Comparison of ENCODE assay signal across 8 cellular contexts in the genomic region with DNA sequence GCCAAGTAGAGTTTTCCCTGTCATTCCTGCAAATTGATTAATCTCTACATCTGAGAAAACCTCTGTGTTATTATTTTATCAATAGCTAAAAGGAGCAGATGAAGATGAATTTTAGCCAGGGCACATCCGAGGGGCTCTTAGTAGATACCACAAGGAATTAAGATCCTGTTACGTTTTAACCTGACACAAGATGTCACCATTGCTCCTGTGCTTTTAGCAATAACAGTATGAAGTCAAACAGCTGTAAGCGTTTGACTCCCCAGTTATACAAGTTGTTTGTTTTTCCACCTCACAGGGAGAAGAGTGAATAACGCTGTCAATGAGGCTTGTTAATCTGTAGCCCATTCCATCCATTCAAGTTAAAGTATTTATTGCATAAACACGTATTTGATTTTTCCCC.
DNase-seq lines count a peak whose midpoint lies in the region; ATAC-seq and TF ChIP-seq lines count a peak whose summit lies in the region.
"Had no signal": no experiment of that assay in that cellular context is flagged by ENCODE, and none has a peak within 500 bp of the region (broad histone marks: within the 10 kb centered on the region; RNA-seq: fewer than 3 reads in every experiment).

No MANE protein-coding gene starts in this region.

- WGBS in adrenal gland, 4 donors, result 24 to 47% (median 36%) methylated on average over 2 to 5 of the region's 5 CpGs

- H3K27ac ChIP-seq in adrenal gland, result no peak overlapping the region
- H3K27ac ChIP-seq: neutrophil had no signal

- DNase-seq in GM06990 (ENCODE audit: extremely low read depth, insufficient read length), result peak; percentile 24
- DNase-seq in adipocyte (ENCODE audit: low read depth), result peak; percentile 51
- DNase-seq in mucosa of descending colon, result no peak
- DNase-seq in adrenal gland, result no peak
- DNase-seq in HuH-7 (ENCODE audit: low spot score), result no peak

- H3K9me3 ChIP-seq in adipocyte (ENCODE audit: control insufficient read depth, low read length) (no peaks in the 10 kb centered on the region), mucosa of descending colon (no peaks in the 10 kb centered on the region), adrenal gland (replicated peaks in 1 of 3) (no peaks in the 10 kb centered on the region)
- H3K9me3 ChIP-seq: neutrophil had no signal

- no peak overlapping the region for H3K4me3 ChIP-seq in GM06990 (replicated peaks; ENCODE audit: low read depth, low read length)
- H3K4me3 ChIP-seq in adipocyte (ENCODE audit: low read length), result no peak overlapping the region
- H3K4me3 ChIP-seq in mucosa of descending colon, result no peak overlapping the region
- no peak overlapping the region for H3K4me3 ChIP-seq in adrenal gland

- intact Hi-C loops in mucosa of descending colon (cut with DNase I, micrococcal nuclease) (no loop called here), adrenal gland (cut with DNase I) (no loop called here)

- no peaks in the 10 kb centered on the region for H3K4me1 ChIP-seq in adipocyte (ENCODE audit: control insufficient read depth, insufficient read depth, low read length)
- no peaks in the 10 kb centered on the region for H3K4me1 ChIP-seq in mucosa of descending colon (ENCODE audit: low read depth)
- no peaks in the 10 kb centered on the region for H3K4me1 ChIP-seq in adrenal gland (replicated peaks in 1 of 2)

- peak; percentile 27 for ATAC-seq in mucosa of descending colon
- ATAC-seq in GM21717 (IDR thresholded peaks at IDR 0.05; ENCODE audit: unreplicated experiment), result no peak

- TF ChIP-seq CTCF in GM06990 (IDR thresholded peaks at IDR 0.05; ENCODE audit: insufficient read depth, low read length, poor library complexity, severe bottlenecking) (peak; percentile 42), LNCAP (IDR thresholded peaks at IDR 0.05) (peak; percentile 42), mucosa of descending colon (IDR thresholded peaks at IDR 0.05) (no peak), adrenal gland (IDR thresholded peaks at IDR 0.05) (no peak)

- TF ChIP-seq POLR2A in adrenal gland (IDR thresholded peaks at IDR 0.05), result no peak

- H3K36me3 ChIP-seq in GM06990 (ENCODE audit: control insufficient read depth, insufficient read depth, low read length) (no peaks in the 10 kb centered on the region), adipocyte (ENCODE audit: control insufficient read depth, insufficient read depth, low read length, severe bottlenecking) (no peaks in the 10 kb centered on the region), mucosa of descending colon (ENCODE audit: low read depth) (no peaks in the 10 kb centered on the region), adrenal gland (replicated peaks in 1 of 2) (no peaks in the 10 kb centered on the region)
- H3K36me3 ChIP-seq: neutrophil had no signal

- H3K9ac ChIP-seq in adipocyte (ENCODE audit: low read length), result no peak overlapping the region

- H3K27me3 ChIP-seq in GM06990 (replicated peaks; ENCODE audit: control insufficient read depth, insufficient read depth, low read length), result no peaks in the 10 kb centered on the region
- H3K27me3 ChIP-seq in adipocyte (replicated peaks; ENCODE audit: control insufficient read depth, insufficient read depth, low read length), result peaks cover 31% of the 10 kb centered on the region
- H3K27me3 ChIP-seq in adrenal gland, result peaks cover 15% of the 10 kb centered on the region
- H3K27me3 ChIP-seq: neutrophil had no signal

Comparison
In these comparisons a context has a peak if more than half of its experiments do, and no peak if none do; other contexts are left out.
1. DNase-seq: peak in GM06990 (single experiment) and adipocyte (single experiment); none in mucosa of descending colon (0 of 3), adrenal gland (0 of 7) and HuH-7 (single experiment).
2. CTCF ChIP-seq: peak in GM06990 (single experiment) and LNCAP (single experiment); none in mucosa of descending colon (single experiment) and adrenal gland (0 of 6).